1 cellular context compared by ENCODE assay signal in the genomic region with DNA sequence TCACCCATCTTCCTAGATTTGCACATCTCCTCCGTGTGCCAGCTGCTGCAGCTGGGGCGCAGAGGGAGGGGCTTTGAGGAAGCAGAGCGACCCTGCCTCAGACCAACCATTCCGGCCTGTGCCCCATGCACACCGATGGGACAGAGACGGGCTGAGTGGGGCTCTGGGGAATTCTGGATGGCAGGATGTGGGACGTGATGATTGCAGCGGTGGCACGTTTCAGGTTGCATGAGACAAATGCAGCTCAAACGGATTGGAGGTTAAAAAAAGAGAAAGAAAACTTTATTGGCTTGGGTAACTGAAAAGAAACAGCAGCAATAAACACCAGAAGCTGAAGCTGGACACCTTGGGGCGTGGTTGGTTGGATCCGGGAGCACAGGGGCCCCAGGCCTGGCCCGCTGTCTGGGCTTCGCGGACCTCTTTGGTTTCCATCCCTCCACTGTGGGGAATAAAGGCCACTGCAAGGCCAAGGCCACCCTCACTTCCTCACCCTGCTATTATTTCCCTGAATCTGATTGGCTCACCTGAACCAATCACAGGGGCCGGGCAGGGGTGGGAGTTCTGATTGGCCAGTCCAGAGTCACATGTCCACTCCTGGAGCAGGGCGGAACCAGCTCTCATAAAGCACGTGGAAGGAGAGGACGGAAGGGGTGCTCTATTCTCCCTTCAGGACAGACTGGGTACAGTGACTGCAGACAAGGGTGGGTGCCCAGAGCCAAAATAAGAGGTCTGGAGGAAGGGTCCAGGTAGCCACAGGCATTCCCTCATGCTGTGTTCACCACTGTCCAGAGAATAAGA.
TF ChIP-seq lines count a peak whose summit lies in the region.

No MANE protein-coding gene starts in this region.

TF ChIP-seq in K562, 482 proteins besides CTCF, POLR2A, EP300 and RAD21 (continued from another document):
- TF ChIP-seq, protein P1, sequence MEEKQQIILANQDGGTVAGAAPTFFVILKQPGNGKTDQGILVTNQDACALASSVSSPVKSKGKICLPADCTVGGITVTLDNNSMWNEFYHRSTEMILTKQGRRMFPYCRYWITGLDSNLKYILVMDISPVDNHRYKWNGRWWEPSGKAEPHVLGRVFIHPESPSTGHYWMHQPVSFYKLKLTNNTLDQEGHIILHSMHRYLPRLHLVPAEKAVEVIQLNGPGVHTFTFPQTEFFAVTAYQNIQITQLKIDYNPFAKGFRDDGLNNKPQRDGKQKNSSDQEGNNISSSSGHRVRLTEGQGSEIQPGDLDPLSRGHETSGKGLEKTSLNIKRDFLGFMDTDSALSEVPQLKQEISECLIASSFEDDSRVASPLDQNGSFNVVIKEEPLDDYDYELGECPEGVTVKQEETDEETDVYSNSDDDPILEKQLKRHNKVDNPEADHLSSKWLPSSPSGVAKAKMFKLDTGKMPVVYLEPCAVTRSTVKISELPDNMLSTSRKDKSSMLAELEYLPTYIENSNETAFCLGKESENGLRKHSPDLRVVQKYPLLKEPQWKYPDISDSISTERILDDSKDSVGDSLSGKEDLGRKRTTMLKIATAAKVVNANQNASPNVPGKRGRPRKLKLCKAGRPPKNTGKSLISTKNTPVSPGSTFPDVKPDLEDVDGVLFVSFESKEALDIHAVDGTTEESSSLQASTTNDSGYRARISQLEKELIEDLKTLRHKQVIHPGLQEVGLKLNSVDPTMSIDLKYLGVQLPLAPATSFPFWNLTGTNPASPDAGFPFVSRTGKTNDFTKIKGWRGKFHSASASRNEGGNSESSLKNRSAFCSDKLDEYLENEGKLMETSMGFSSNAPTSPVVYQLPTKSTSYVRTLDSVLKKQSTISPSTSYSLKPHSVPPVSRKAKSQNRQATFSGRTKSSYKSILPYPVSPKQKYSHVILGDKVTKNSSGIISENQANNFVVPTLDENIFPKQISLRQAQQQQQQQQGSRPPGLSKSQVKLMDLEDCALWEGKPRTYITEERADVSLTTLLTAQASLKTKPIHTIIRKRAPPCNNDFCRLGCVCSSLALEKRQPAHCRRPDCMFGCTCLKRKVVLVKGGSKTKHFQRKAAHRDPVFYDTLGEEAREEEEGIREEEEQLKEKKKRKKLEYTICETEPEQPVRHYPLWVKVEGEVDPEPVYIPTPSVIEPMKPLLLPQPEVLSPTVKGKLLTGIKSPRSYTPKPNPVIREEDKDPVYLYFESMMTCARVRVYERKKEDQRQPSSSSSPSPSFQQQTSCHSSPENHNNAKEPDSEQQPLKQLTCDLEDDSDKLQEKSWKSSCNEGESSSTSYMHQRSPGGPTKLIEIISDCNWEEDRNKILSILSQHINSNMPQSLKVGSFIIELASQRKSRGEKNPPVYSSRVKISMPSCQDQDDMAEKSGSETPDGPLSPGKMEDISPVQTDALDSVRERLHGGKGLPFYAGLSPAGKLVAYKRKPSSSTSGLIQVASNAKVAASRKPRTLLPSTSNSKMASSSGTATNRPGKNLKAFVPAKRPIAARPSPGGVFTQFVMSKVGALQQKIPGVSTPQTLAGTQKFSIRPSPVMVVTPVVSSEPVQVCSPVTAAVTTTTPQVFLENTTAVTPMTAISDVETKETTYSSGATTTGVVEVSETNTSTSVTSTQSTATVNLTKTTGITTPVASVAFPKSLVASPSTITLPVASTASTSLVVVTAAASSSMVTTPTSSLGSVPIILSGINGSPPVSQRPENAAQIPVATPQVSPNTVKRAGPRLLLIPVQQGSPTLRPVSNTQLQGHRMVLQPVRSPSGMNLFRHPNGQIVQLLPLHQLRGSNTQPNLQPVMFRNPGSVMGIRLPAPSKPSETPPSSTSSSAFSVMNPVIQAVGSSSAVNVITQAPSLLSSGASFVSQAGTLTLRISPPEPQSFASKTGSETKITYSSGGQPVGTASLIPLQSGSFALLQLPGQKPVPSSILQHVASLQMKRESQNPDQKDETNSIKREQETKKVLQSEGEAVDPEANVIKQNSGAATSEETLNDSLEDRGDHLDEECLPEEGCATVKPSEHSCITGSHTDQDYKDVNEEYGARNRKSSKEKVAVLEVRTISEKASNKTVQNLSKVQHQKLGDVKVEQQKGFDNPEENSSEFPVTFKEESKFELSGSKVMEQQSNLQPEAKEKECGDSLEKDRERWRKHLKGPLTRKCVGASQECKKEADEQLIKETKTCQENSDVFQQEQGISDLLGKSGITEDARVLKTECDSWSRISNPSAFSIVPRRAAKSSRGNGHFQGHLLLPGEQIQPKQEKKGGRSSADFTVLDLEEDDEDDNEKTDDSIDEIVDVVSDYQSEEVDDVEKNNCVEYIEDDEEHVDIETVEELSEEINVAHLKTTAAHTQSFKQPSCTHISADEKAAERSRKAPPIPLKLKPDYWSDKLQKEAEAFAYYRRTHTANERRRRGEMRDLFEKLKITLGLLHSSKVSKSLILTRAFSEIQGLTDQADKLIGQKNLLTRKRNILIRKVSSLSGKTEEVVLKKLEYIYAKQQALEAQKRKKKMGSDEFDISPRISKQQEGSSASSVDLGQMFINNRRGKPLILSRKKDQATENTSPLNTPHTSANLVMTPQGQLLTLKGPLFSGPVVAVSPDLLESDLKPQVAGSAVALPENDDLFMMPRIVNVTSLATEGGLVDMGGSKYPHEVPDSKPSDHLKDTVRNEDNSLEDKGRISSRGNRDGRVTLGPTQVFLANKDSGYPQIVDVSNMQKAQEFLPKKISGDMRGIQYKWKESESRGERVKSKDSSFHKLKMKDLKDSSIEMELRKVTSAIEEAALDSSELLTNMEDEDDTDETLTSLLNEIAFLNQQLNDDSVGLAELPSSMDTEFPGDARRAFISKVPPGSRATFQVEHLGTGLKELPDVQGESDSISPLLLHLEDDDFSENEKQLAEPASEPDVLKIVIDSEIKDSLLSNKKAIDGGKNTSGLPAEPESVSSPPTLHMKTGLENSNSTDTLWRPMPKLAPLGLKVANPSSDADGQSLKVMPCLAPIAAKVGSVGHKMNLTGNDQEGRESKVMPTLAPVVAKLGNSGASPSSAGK (IDR thresholded peaks at IDR 0.05) = peak; percentile 84
- TF ChIP-seq, protein P2, sequence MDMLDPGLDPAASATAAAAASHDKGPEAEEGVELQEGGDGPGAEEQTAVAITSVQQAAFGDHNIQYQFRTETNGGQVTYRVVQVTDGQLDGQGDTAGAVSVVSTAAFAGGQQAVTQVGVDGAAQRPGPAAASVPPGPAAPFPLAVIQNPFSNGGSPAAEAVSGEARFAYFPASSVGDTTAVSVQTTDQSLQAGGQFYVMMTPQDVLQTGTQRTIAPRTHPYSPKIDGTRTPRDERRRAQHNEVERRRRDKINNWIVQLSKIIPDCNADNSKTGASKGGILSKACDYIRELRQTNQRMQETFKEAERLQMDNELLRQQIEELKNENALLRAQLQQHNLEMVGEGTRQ (CRISPR knock-in tag; IDR thresholded peaks at IDR 0.05) = peak; percentile 86
- TF ChIP-seq ZNF12 (CRISPR knock-in tag; IDR thresholded peaks at IDR 0.05) (no peak), NFYB (IDR thresholded peaks at IDR 0.05; ENCODE audit: extremely low read depth, insufficient read length) (peak; percentile 73), MTA1 (IDR thresholded peaks at IDR 0.05; ENCODE audit: borderline replicate concordance) (no peak), RAD51 (IDR thresholded peaks at IDR 0.05; ENCODE audit: borderline replicate concordance, low read depth) (peak; percentile 78), USF1 (CRISPR knock-in tag; IDR thresholded peaks at IDR 0.05) (peak; percentile 83), THRAP3 (IDR thresholded peaks at IDR 0.05; ENCODE audit: borderline replicate concordance) (no peak), HDAC1 (IDR thresholded peaks at IDR 0.05) (no peak), RFX7 (CRISPR knock-in tag; IDR thresholded peaks at IDR 0.05) (no peak), L3MBTL2 (IDR thresholded peaks at IDR 0.05) (peak; percentile 87), ARNT (IDR thresholded peaks at IDR 0.05) (no peak), E2F6 (IDR thresholded peaks at IDR 0.05; ENCODE audit: borderline replicate concordance in 1 of 2, extremely low read depth in 1 of 2, insufficient read depth in 1 of 2, insufficient read length in 1 of 2, low read depth in 1 of 2, low read length in 1 of 2, poor library complexity in 1 of 2, severe bottlenecking in 1 of 2) (peak; percentile 16 to 61), NCOA2 (IDR thresholded peaks at IDR 0.05; ENCODE audit: partially characterized antibody in 2 of 2) (no peak)
- TF ChIP-seq, protein P3, sequence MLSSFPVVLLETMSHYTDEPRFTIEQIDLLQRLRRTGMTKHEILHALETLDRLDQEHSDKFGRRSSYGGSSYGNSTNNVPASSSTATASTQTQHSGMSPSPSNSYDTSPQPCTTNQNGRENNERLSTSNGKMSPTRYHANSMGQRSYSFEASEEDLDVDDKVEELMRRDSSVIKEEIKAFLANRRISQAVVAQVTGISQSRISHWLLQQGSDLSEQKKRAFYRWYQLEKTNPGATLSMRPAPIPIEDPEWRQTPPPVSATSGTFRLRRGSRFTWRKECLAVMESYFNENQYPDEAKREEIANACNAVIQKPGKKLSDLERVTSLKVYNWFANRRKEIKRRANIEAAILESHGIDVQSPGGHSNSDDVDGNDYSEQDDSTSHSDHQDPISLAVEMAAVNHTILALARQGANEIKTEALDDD (IDR thresholded peaks at IDR 0.05) = no peak
